In the genomic region with DNA sequence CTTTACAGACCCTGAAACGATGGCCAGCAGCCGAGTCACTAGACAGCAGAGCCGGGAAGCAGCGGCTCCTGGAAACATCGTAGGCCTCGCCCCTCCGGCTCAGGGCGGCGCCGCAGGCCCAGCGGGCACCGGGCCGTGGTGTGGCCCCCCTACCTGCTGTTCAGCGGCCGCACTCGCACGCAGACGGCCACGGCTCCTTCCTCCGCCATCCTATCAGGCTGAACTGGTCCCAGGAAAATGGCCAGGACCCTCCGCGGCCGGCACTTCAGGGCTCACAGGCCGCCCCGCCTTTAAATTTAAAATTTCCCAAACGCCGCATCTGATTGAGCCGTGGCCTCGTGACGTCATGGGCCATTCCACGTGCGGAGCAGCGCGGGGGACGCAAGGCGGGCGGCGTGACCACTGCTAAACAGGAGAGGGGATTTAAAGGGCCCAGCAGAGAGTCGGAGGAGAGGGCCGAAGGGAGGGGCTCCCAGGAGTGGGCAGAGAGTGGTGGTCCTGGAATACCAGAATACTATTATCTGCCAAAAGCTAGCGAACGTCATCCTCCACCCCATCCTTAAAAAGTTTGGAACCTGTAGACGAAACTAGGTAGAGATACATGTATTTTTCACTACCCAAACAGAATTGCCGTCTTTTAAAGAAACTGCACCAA, we compare ENCODE assay signal across 8 cellular contexts. TPM values are rescaled to one million over a fixed set of nuclear protein-coding genes. Genes with fewer than 3 reads are reported as not detected.
DNase-seq lines count a peak whose midpoint lies in the region; TF ChIP-seq lines count a peak whose summit lies in the region.

A gene with protein sequence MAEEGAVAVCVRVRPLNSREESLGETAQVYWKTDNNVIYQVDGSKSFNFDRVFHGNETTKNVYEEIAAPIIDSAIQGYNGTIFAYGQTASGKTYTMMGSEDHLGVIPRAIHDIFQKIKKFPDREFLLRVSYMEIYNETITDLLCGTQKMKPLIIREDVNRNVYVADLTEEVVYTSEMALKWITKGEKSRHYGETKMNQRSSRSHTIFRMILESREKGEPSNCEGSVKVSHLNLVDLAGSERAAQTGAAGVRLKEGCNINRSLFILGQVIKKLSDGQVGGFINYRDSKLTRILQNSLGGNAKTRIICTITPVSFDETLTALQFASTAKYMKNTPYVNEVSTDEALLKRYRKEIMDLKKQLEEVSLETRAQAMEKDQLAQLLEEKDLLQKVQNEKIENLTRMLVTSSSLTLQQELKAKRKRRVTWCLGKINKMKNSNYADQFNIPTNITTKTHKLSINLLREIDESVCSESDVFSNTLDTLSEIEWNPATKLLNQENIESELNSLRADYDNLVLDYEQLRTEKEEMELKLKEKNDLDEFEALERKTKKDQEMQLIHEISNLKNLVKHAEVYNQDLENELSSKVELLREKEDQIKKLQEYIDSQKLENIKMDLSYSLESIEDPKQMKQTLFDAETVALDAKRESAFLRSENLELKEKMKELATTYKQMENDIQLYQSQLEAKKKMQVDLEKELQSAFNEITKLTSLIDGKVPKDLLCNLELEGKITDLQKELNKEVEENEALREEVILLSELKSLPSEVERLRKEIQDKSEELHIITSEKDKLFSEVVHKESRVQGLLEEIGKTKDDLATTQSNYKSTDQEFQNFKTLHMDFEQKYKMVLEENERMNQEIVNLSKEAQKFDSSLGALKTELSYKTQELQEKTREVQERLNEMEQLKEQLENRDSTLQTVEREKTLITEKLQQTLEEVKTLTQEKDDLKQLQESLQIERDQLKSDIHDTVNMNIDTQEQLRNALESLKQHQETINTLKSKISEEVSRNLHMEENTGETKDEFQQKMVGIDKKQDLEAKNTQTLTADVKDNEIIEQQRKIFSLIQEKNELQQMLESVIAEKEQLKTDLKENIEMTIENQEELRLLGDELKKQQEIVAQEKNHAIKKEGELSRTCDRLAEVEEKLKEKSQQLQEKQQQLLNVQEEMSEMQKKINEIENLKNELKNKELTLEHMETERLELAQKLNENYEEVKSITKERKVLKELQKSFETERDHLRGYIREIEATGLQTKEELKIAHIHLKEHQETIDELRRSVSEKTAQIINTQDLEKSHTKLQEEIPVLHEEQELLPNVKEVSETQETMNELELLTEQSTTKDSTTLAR (N-terminal part only) (minus strand): TSS at position 233 of the 655 bp plus-strand sequence. CDS start 24 bp downstream, at position 209.

- H2AFZ ChIP-seq in GM23248 (peak within 1 kb of the TSS; percentile 86), Karpas-422 (ENCODE audit: low read length) (peak within 1 kb of the TSS; percentile 93)

- no peaks in the 10 kb centered on the region; the same call in 1 of the 2 replicates for H3K4me1 ChIP-seq in GM23248 (ENCODE audit: insufficient read depth)
- H3K4me1 ChIP-seq in Karpas-422 (ENCODE audit: low read length): peaks cover 19% of the 10 kb centered on the region

- H3K4me2 ChIP-seq in GM23248 (ENCODE audit: unreplicated experiment) (peak within 1 kb of the TSS; percentile 85), Karpas-422 (ENCODE audit: low read depth, low read length, poor library complexity, severe bottlenecking) (peak within 1 kb of the TSS; percentile 70)

- peak within 1 kb of the TSS; percentile 34 for H3K27ac Mint-ChIP-seq in nephron progenitor cell
- peak within 1 kb of the TSS; percentile 91 for H3K27ac Mint-ChIP-seq in stimulated activated naive CD8-positive, alpha-beta T cell treated with anti-CD3 and anti-CD28 coated beads, Interleukin-15, Interleukin-2, amounts not matched to agents 100 ng/mL and 50 ng/mL, for 24 hours

- no peaks in the 10 kb centered on the region for H3K9me3 ChIP-seq in GM23248 (ENCODE audit: low read depth)
- no peaks in the 10 kb centered on the region for H3K9me3 ChIP-seq in Karpas-422 (ENCODE audit: low read length)

- H3K27me3 Mint-ChIP-seq in nephron progenitor cell (ENCODE audit: low read depth, poor library complexity): peaks cover 6% of the 10 kb centered on the region
- H3K27me3 Mint-ChIP-seq in stimulated activated naive CD8-positive, alpha-beta T cell treated with anti-CD3 and anti-CD28 coated beads, Interleukin-15, Interleukin-2, amounts not matched to agents 100 ng/mL and 50 ng/mL, for 24 hours: peaks cover 10% of the 10 kb centered on the region

- CTCF ChIA-PET in RWPE1 (lab: Yijun Ruan, JAX): interaction anchor here (1.2 kb wide), 1 partner anchor 588 kb away, joined by 3 read pairs; no protein-coding TSS in a partner anchor

- H3K36me3 Mint-ChIP-seq in nephron progenitor cell (ENCODE audit: low read depth): peaks cover 32% of the 10 kb centered on the region
- peaks cover 26% of the 10 kb centered on the region for H3K36me3 Mint-ChIP-seq in stimulated activated naive CD8-positive, alpha-beta T cell treated with anti-CD3 and anti-CD28 coated beads, Interleukin-15, Interleukin-2, amounts not matched to agents 100 ng/mL and 50 ng/mL, for 24 hours (ENCODE audit: low read depth)

- H3K9ac ChIP-seq in GM23248 (peak within 1 kb of the TSS; percentile 91), Karpas-422 (ENCODE audit: low read length) (peak within 1 kb of the TSS; percentile 78)

- peaks cover 27% of the 10 kb centered on the region for H3K79me2 ChIP-seq in GM23248 (ENCODE audit: insufficient read depth)
- peaks cover 25% of the 10 kb centered on the region for H3K79me2 ChIP-seq in Karpas-422 (ENCODE audit: low read length)

- H3K4me3 ChIP-seq in GM23248 (peak within 1 kb of the TSS; percentile 89), Karpas-422 (ENCODE audit: low read length) (peak within 1 kb of the TSS; percentile 87)

- in situ Hi-C loops in GM23248 (cut with MboI): no loop called here

- 1% methylated on average over 43 to 44 of the region's 44 CpGs for WGBS in GM23248 (ENCODE audit: low coverage in 1 of 2, low lambda C conversion rate in 2 of 2, missing lambda C conversion rate in 2 of 2), 2 experiments

- H3K36me3 ChIP-seq in GM23248 (ENCODE audit: low read depth): no peaks in the 10 kb centered on the region
- H3K36me3 ChIP-seq in Karpas-422 (ENCODE audit: insufficient read depth, low read length): peaks cover 27% of the 10 kb centered on the region; the same call in 1 of the 2 replicates

- H3F3A ChIP-seq in GM23248 (ENCODE audit: insufficient read depth): no peaks in the 10 kb centered on the region

- H3K4me3 Mint-ChIP-seq in nephron progenitor cell: peak within 1 kb of the TSS; percentile 91
- peak within 1 kb of the TSS; percentile 96 for H3K4me3 Mint-ChIP-seq in stimulated activated naive CD8-positive, alpha-beta T cell treated with anti-CD3 and anti-CD28 coated beads, Interleukin-15, Interleukin-2, amounts not matched to agents 100 ng/mL and 50 ng/mL, for 24 hours

- peak within 1 kb of the TSS; percentile 73 for H3K27ac ChIP-seq in GM23248
- peak within 1 kb of the TSS; percentile 20; the same call in 1 of the 2 replicates for H3K27ac ChIP-seq in Karpas-422 (ENCODE audit: low read length)
- H3K27ac ChIP-seq in RWPE1: peak within 1 kb of the TSS; percentile 75

- peak; percentile 84 for DNase-seq in EH (ENCODE audit: low read depth)
- DNase-seq in GM23248: peak; percentile 94
- peak; percentile 97 for DNase-seq in Karpas-422
- DNase-seq in RWPE1 (ENCODE audit: low spot score): peak; percentile 75
- peak; percentile 69 to 71 for DNase-seq in activated T-helper 1 cell treated with anti-CD3 and anti-CD28 coated beads, Interleukin-2, amount 50 U/mL, for 16 hours (ENCODE audit: low read depth in 1 of 2, low spot score in 1 of 2)
- peak; percentile 66 for DNase-seq in fibroblast of the conjunctiva (ENCODE audit: low read depth)
- DNase-seq in nephron progenitor cell: peak; percentile 93

- H3K27me3 ChIP-seq in GM23248 (replicated peaks; ENCODE audit: insufficient read depth): no peaks in the 10 kb centered on the region
- H3K27me3 ChIP-seq in Karpas-422 (ENCODE audit: low read length): no peaks in the 10 kb centered on the region

- H3K9me2 ChIP-seq in GM23248 (ENCODE audit: insufficient read depth) (no peaks in the 10 kb centered on the region), Karpas-422 (replicated peaks; ENCODE audit: insufficient read depth, low read length) (no peaks in the 10 kb centered on the region)

- H3K9me3 Mint-ChIP-seq in nephron progenitor cell: no peaks in the 10 kb centered on the region
- H3K9me3 Mint-ChIP-seq in stimulated activated naive CD8-positive, alpha-beta T cell treated with anti-CD3 and anti-CD28 coated beads, Interleukin-15, Interleukin-2, amounts not matched to agents 100 ng/mL and 50 ng/mL, for 24 hours: no peaks in the 10 kb centered on the region

- POLR2A ChIA-PET in RWPE1 (lab: Yijun Ruan, JAX; ENCODE audit: low non-redundant PET): no interaction called here

- peaks cover 29% of the 10 kb centered on the region for H3K4me1 Mint-ChIP-seq in nephron progenitor cell
- peaks cover 9% of the 10 kb centered on the region for H3K4me1 Mint-ChIP-seq in stimulated activated naive CD8-positive, alpha-beta T cell treated with anti-CD3 and anti-CD28 coated beads, Interleukin-15, Interleukin-2, amounts not matched to agents 100 ng/mL and 50 ng/mL, for 24 hours (ENCODE audit: low read depth)

- no peak for TF ChIP-seq CTCF in RWPE1 (conservative IDR thresholded peaks at IDR 0.05; ENCODE audit: low read depth)
- TF ChIP-seq CTCF in nephron progenitor cell (IDR thresholded peaks at IDR 0.05): no peak

- H4K20me1 ChIP-seq in GM23248 (ENCODE audit: insufficient read depth) (no peaks in the 10 kb centered on the region), Karpas-422 (ENCODE audit: insufficient read depth, low read depth, low read length) (no peaks in the 10 kb centered on the region)

RNA-seq across cellular contexts. Expression of the gene that starts here (rescaled TPM):
- 7.7 and 11.0 TPM in 2 replicates for total RNA-seq in GM23248 (2014; rRNA removed; shearing (Covaris generic))
- polyA plus RNA-seq in GM23248 (2016; fragmentation: Nextera tagmentation; extraction: Ambion mirVana): 6.7 and 9.1 TPM in 2 replicates
- 16.8 and 30.7 TPM in 2 replicates for total RNA-seq in Karpas-422 (2014; rRNA removed; shearing (Covaris generic); ENCODE audit: low replicate concordance)

Comparison
In these comparisons a context has a peak if more than half of its experiments do, and no peak if none do; other contexts are left out.
1. Peak in every context shown above with its lines: DNase-seq, H3K4me3 ChIP-seq and H3K27ac ChIP-seq.
2. H3K27ac ChIP-seq: peak in every context shown above with its lines; median percentile 75 in RWPE1; 73 in GM23248; 20 in Karpas-422.